Comparison of ENCODE assay signal across 2 cellular contexts in the genomic region with DNA sequence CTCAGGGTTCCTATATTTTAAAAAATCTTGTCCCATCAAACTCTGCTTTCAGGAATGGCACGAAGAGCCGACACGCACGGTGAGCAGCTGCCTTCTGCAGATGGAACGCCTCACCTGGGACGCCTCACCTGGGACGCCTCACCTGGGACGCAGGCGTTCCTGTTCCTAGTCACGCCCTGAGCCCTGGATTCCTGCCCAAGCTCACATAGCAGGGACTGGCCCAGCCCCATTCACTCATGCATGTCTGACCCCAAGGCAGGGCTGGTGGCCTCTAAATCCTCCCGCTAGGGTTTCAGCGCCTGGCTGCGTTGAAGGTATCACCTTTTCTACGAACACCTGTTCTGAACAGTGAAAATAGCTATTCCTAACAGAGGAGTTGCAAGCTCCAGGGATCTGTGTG.
TF ChIP-seq lines count a peak whose summit lies in the region.

No MANE protein-coding gene starts in this region.

TF ChIP-seq in GM12878, 131 proteins besides CTCF, POLR2A, EP300 and RAD21 (continued from another document):
- TF ChIP-seq CREM (IDR thresholded peaks at IDR 0.05; ENCODE audit: low read depth) (no peak), USF2 (IDR thresholded peaks at IDR 0.05; ENCODE audit: borderline replicate concordance, low read depth, low read length) (no peak), ZNF274 (IDR thresholded peaks at IDR 0.05; ENCODE audit: insufficient read depth, insufficient read length) (no peak), BRCA1 (IDR thresholded peaks at IDR 0.05; ENCODE audit: low read depth, low read length) (no peak), SREBF1 (IDR thresholded peaks at IDR 0.05; ENCODE audit: low read length) (no peak), TAF1 (IDR thresholded peaks at IDR 0.05; ENCODE audit: borderline replicate concordance, low read depth, low read length) (no peak)

TF ChIP-seq in GM12891, 5 proteins besides CTCF, POLR2A, EP300 and RAD21 (continued from another document):
- TF ChIP-seq POU2F2 (IDR thresholded peaks at IDR 0.05; ENCODE audit: low read depth, low read length) (no peak), TAF1 (IDR thresholded peaks at IDR 0.05; ENCODE audit: low read depth, low read length) (no peak), PAX5 (IDR thresholded peaks at IDR 0.05; ENCODE audit: insufficient read depth, low read length, severe bottlenecking) (no peak)
